Comparison of ENCODE assay signal across 28 cellular contexts in genomic region chr9:122031806-122032205, GRCh38.
DNase-seq lines count a peak whose midpoint lies in the region; ATAC-seq lines count a peak whose summit lies in the region.
"Had no signal": no experiment of that assay in that cellular context is flagged by ENCODE, and none has a peak within 500 bp of the region (broad histone marks: within the 10 kb centered on the region; RNA-seq: fewer than 3 reads in every experiment).

No MANE protein-coding gene starts in this region.

- H3K4me1 ChIP-seq in skeletal muscle satellite cell (ENCODE audit: control insufficient read depth, insufficient read depth, low read length): peaks cover 19% of the 10 kb centered on the region
- H3K4me1 ChIP-seq: Caco-2, left ventricle myocardium inferior, prostate gland had no signal

- DNase-seq in GM03348 (ENCODE audit: low spot score) (peak; percentile 48), caudate nucleus (lab: John Stamatoyannopoulos, UW) (peak in 4 of 61 donors; percentile 6 to 43 (median 25)), left kidney (ENCODE audit: low read depth, low spot score) (peak; percentile 16), hepatic stellate cell (ENCODE audit: low spot score) (no peak), middle frontal gyrus (ENCODE audit: extremely low spot score, low spot score) (no peak)
- DNase-seq: activated CD4-positive, alpha-beta T cell treated with anti-CD3 and anti-CD28 coated beads for 4 hours; activated effector memory CD4-positive, alpha-beta T cell treated with Interleukin-2 at 50 U/mL for 16 hours; Caco-2; DND-41; endodermal cell; HFFc6; immature natural killer cell; left ventricle myocardium inferior; NCI-H1436 treated with DMSO at 0.1 percent for 48 hours; NCI-H345; NCI-H748 treated with DMSO at 0.1 percent for 48 hours; SHP77; stimulated activated CD4-positive, alpha-beta T cell treated with anti-CD3 and anti-CD28 coated beads, Interleukin-15, amount 100 ng/mL, for 24 hours; T-helper 9 cell; upper lobe of right lung; WERI-Rb-1 had no signal

- no peak overlapping the region for H3K9ac ChIP-seq in skeletal muscle satellite cell (ENCODE audit: low read depth, low read length)

- H3K4me3 ChIP-seq in skeletal muscle satellite cell (ENCODE audit: low read length): no peak overlapping the region
- H3K4me3 ChIP-seq: esophagus muscularis mucosa, left ventricle myocardium inferior, prostate gland, upper lobe of right lung had no signal

- H3K4me2 ChIP-seq in skeletal muscle satellite cell (ENCODE audit: low read length): peak overlapping the region; percentile 59

- H3K27me3 ChIP-seq in skeletal muscle satellite cell (ENCODE audit: control insufficient read depth, insufficient read depth, low read length): no peaks in the 10 kb centered on the region
- H3K27me3 ChIP-seq: esophagus muscularis mucosa, upper lobe of right lung had no signal

- no peaks in the 10 kb centered on the region for H3K9me3 ChIP-seq in skeletal muscle satellite cell (replicated peaks; ENCODE audit: low read length)
- H3K9me3 ChIP-seq: Caco-2, esophagus muscularis mucosa, prostate gland, upper lobe of right lung had no signal

- ATAC-seq in esophagus mucosa (no peak), GM21367 (IDR thresholded peaks at IDR 0.05; ENCODE audit: unreplicated experiment) (no peak)
- ATAC-seq: Panc1; stimulated activated effector memory CD8-positive, alpha-beta T cell treated with anti-CD3 and anti-CD28 coated beads, Interleukin-12 subunit alpha, Interleukin-12 subunit beta, amount 100 ng/mL, for 72 hours; upper lobe of right lung had no signal

- H3K27ac ChIP-seq in caudate nucleus (ENCODE audit: low read depth, low read length): peak overlapping the region; percentile 64
- H3K27ac ChIP-seq: esophagus muscularis mucosa, left ventricle myocardium inferior, prostate gland, upper lobe of right lung, WERI-Rb-1 had no signal

- H3K36me3 ChIP-seq in skeletal muscle satellite cell (ENCODE audit: insufficient read depth, low read length): no peaks in the 10 kb centered on the region
- H3K36me3 ChIP-seq: prostate gland, upper lobe of right lung had no signal

Comparison
In these comparisons a context has a peak if more than half of its experiments do, and no peak if none do; other contexts are left out.
1. DNase-seq: peak in GM03348 (single experiment) and left kidney (single experiment); none in hepatic stellate cell (single experiment) and middle frontal gyrus (single experiment).